Comparison of ENCODE assay signal across 31 cellular contexts in genomic region chr18:73626221-73626620, GRCh38.
"Had no signal": no experiment of that assay in that cellular context is flagged by ENCODE, and none has a peak within 500 bp of the region (broad histone marks: within the 10 kb centered on the region; RNA-seq: fewer than 3 reads in every experiment).

No MANE protein-coding gene starts in this region.

- ATAC-seq: activated CD4-positive, alpha-beta T cell treated with anti-CD3 and anti-CD28 coated beads for 36 hours; activated CD4-positive, CD25-positive, alpha-beta regulatory T cell treated with anti-CD3 and anti-CD28 coated beads, Interleukin-2, amount 50 U/mL, for 24 hours; activated CD8-positive, alpha-beta T cell treated with anti-CD3 and anti-CD28 coated beads, Interleukin-2, amount 10 ng/mL, durations not matched to agents 7 days and 5 days; body of pancreas; K562; WTC11 had no signal

- DNase-seq: activated CD4-positive, alpha-beta T cell treated with anti-CD3 and anti-CD28 coated beads for 36 hours; activated CD4-positive, alpha-beta T cell treated with anti-CD3 and anti-CD28 coated beads, Interleukin-2, amount 10 ng/mL, durations not matched to agents 7 days and 5 days; activated CD4-positive, alpha-beta T cell treated with anti-CD3 and anti-CD28 coated beads, Interleukin-2, amount 50 U/mL, for 48 hours; activated CD8-positive, alpha-beta T cell treated with anti-CD3 and anti-CD28 coated beads, Interleukin-2, amount 10 ng/mL, durations not matched to agents 7 days and 5 days; activated gamma-delta T cell; activated naive CD4-positive, alpha-beta T cell treated with Interleukin-2 at 50 U/mL for 16 hours; activated naive CD8-positive, alpha-beta T cell treated with anti-CD3 and anti-CD28 coated beads, Interleukin-2, amount 10 ng/mL, durations not matched to agents 7 days and 5 days; activated T-cell treated with anti-CD3 and anti-CD28 coated beads, Interleukin-2, amount 50 U/mL, for 24 hours; amygdala; body of pancreas; central memory CD4-positive, alpha-beta T cell; MG63; NCI-H1048; NCI-H1105 treated with DMSO at 0.1 percent for 48 hours; NCI-H1436; NCI-H187; NCI-H2029 treated with DMSO at 0.1 percent for 48 hours; NCI-H2107; NCI-H2171; NCI-H510A; NCI-H526; NCI-H748 treated with DMSO at 0.1 percent for 48 hours; NK-92 treated with Interleukin-12 subunit alpha and Interleukin-12 subunit beta, amount 100 ng/mL, for 24 hours; SHP77 had no signal

- H3K4me1 ChIP-seq: ascending aorta, body of pancreas, SJSA1 had no signal

- H3K36me3 Mint-ChIP-seq: activated naive CD4-positive, alpha-beta T cell treated with anti-CD3 and anti-CD28 coated beads, Interleukin-2, amount 50 U/mL, for 24 hours; activated naive CD8-positive, alpha-beta T cell treated with anti-CD3 and anti-CD28 coated beads, Interleukin-2, amount 10 ng/mL, durations not matched to agents 7 days and 5 days; WTC11 had no signal

- H3K4me3 ChIP-seq: ascending aorta, body of pancreas, K562, MG63, SJSA1 had no signal

- H3K27me3 Mint-ChIP-seq: activated CD4-positive, alpha-beta T cell treated with anti-CD3 and anti-CD28 coated beads for 36 hours; activated CD4-positive, alpha-beta T cell treated with anti-CD3 and anti-CD28 coated beads, Interleukin-2, amount 10 ng/mL, durations not matched to agents 7 days and 5 days; activated naive CD4-positive, alpha-beta T cell treated with anti-CD3 and anti-CD28 coated beads, Interleukin-2, amount 50 U/mL, for 24 hours; activated naive CD8-positive, alpha-beta T cell treated with anti-CD3 and anti-CD28 coated beads, Interleukin-2, amount 10 ng/mL, durations not matched to agents 7 days and 5 days; activated T-cell treated with anti-CD3 and anti-CD28 coated beads, Interleukin-2, amount 50 U/mL, for 24 hours had no signal

- H3K27ac ChIP-seq: ascending aorta, body of pancreas, SJSA1 had no signal

- H3K9me3 Mint-ChIP-seq: activated CD4-positive, alpha-beta T cell treated with anti-CD3 and anti-CD28 coated beads, Interleukin-2, amount 10 ng/mL, durations not matched to agents 7 days and 5 days; activated naive CD4-positive, alpha-beta T cell treated with anti-CD3 and anti-CD28 coated beads, Interleukin-2, amount 50 U/mL, for 24 hours; activated naive CD8-positive, alpha-beta T cell treated with anti-CD3 and anti-CD28 coated beads, Interleukin-2, amount 10 ng/mL, durations not matched to agents 7 days and 5 days; activated T-cell treated with anti-CD3 and anti-CD28 coated beads, Interleukin-2, amount 50 U/mL, for 24 hours; activated T-helper 2 cell treated with anti-CD3 and anti-CD28 coated beads, Interferon-gamma antibody, Interleukin-2, Interleukin-4, amounts not matched to agents 10 μg/mL and 5 μg/mL and 100 μg/mL, durations not matched to agents 14 hours and 24 hours and 36 hours; WTC11 had no signal

- H3K9me3 ChIP-seq: ascending aorta, body of pancreas, MG63, SJSA1 had no signal

- H3K27me3 ChIP-seq: ascending aorta, body of pancreas, MG63, SJSA1 had no signal

- H3K4me3 Mint-ChIP-seq: activated CD4-positive, alpha-beta T cell treated with anti-CD3 and anti-CD28 coated beads for 36 hours; activated CD4-positive, alpha-beta T cell treated with anti-CD3 and anti-CD28 coated beads, Interleukin-2, amount 10 ng/mL, durations not matched to agents 7 days and 5 days; activated CD8-positive, alpha-beta T cell treated with anti-CD3 and anti-CD28 coated beads, Interleukin-2, amount 10 ng/mL, durations not matched to agents 7 days and 5 days; activated naive CD4-positive, alpha-beta T cell treated with anti-CD3 and anti-CD28 coated beads, Interleukin-2, amount 50 U/mL, for 24 hours; activated naive CD8-positive, alpha-beta T cell treated with anti-CD3 and anti-CD28 coated beads, Interleukin-2, amount 10 ng/mL, durations not matched to agents 7 days and 5 days; activated T-cell treated with anti-CD3 and anti-CD28 coated beads, Interleukin-2, amount 50 U/mL, for 24 hours; WTC11 had no signal

- H3K27ac Mint-ChIP-seq: activated CD4-positive, alpha-beta T cell treated with anti-CD3 and anti-CD28 coated beads for 36 hours; activated CD4-positive, alpha-beta T cell treated with anti-CD3 and anti-CD28 coated beads, Interleukin-2, amount 10 ng/mL, durations not matched to agents 7 days and 5 days; activated CD8-positive, alpha-beta T cell treated with anti-CD3 and anti-CD28 coated beads, Interleukin-2, amount 10 ng/mL, durations not matched to agents 7 days and 5 days; activated naive CD4-positive, alpha-beta T cell treated with anti-CD3 and anti-CD28 coated beads, Interleukin-2, amount 50 U/mL, for 24 hours; activated naive CD8-positive, alpha-beta T cell treated with anti-CD3 and anti-CD28 coated beads, Interleukin-2, amount 10 ng/mL, durations not matched to agents 7 days and 5 days; activated T-cell treated with anti-CD3 and anti-CD28 coated beads, Interleukin-2, amount 50 U/mL, for 24 hours; activated T-helper 2 cell treated with anti-CD3 and anti-CD28 coated beads, Interferon-gamma antibody, Interleukin-2, Interleukin-4, amounts not matched to agents 10 μg/mL and 5 μg/mL and 100 μg/mL, durations not matched to agents 14 hours and 24 hours and 36 hours; WTC11 had no signal

- H3K36me3 ChIP-seq: ascending aorta, MG63, SJSA1 had no signal

- H3K4me1 Mint-ChIP-seq: activated CD4-positive, alpha-beta T cell treated with anti-CD3 and anti-CD28 coated beads for 36 hours; activated CD4-positive, alpha-beta T cell treated with anti-CD3 and anti-CD28 coated beads, Interleukin-2, amount 10 ng/mL, durations not matched to agents 7 days and 5 days; activated naive CD4-positive, alpha-beta T cell treated with anti-CD3 and anti-CD28 coated beads, Interleukin-2, amount 50 U/mL, for 24 hours; activated naive CD8-positive, alpha-beta T cell treated with anti-CD3 and anti-CD28 coated beads, Interleukin-2, amount 10 ng/mL, durations not matched to agents 7 days and 5 days; WTC11 had no signal
